ENCODE assay signal across 8 cellular contexts in genomic region chr3:13494463-13495350, GRCh38. TPM values are rescaled to one million over a fixed set of nuclear protein-coding genes. Genes with fewer than 3 reads are reported as not detected.
DNase-seq lines count a peak whose midpoint lies in the region; ATAC-seq and TF ChIP-seq lines count a peak whose summit lies in the region.

No MANE protein-coding gene starts in this region.

- H3K36me3 Mint-ChIP-seq in activated CD8-positive, alpha-beta T cell treated with anti-CD3 and anti-CD28 coated beads for 36 hours (ENCODE audit: low read depth): no peaks in the 10 kb centered on the region

- ATAC-seq in Right ventricle myocardium inferior (peak; percentile 30), HG03280 (IDR thresholded peaks at IDR 0.05; ENCODE audit: unreplicated experiment) (no peak)
- ATAC-seq in activated CD8-positive, alpha-beta T cell treated with anti-CD3 and anti-CD28 coated beads for 36 hours: no peak

- DNase-seq in Right ventricle myocardium inferior (ENCODE audit: missing footprints): no peak
- DNase-seq in cardiac septum (ENCODE audit: low spot score): no peak
- peak; percentile 15 for DNase-seq in activated CD8-positive, alpha-beta T cell treated with anti-CD3 and anti-CD28 coated beads for 36 hours
- DNase-seq in hepatocyte (ENCODE audit: low spot score): no peak
- peak; percentile 46 for DNase-seq in testis
- no peak for DNase-seq in NCI-H1105 (lab: John Stamatoyannopoulos, UW)
- DNase-seq in LoVo (ENCODE audit: low spot score): no peak

- H3K4me3 ChIP-seq in hepatocyte (no peak overlapping the region), testis (no peak overlapping the region)

- H3K9me3 ChIP-seq in hepatocyte (ENCODE audit: low read depth) (no peaks in the 10 kb centered on the region), testis (no peaks in the 10 kb centered on the region)

- intact Hi-C loops in Right ventricle myocardium inferior (cut with DNase I): no loop called here
- intact Hi-C loops in cardiac septum (cut with DNase I): no loop called here
- intact Hi-C loops in activated CD8-positive, alpha-beta T cell treated with anti-CD3 and anti-CD28 coated beads for 36 hours (cut with micrococcal nuclease): no loop called here
- intact Hi-C loops in testis (cut with DNase I; ENCODE audit: low total_unique reads): loop anchor here (5.0 kb wide), 1 partner anchor 158 kb away; no protein-coding TSS in a partner anchor

- no peak overlapping the region for H3K27ac Mint-ChIP-seq in activated CD8-positive, alpha-beta T cell treated with anti-CD3 and anti-CD28 coated beads for 36 hours

- 71% methylated on average over 10 of the region's 11 CpGs for WGBS in hepatocyte (ENCODE audit: low lambda C conversion rate, missing lambda C conversion rate)
- 59 to 60% methylated on average over 5 to 11 of the region's 11 CpGs for WGBS in testis, 2 donors

- H3K4me2 ChIP-seq in hepatocyte: no peak overlapping the region

- POLR2A ChIA-PET in activated CD8-positive, alpha-beta T cell treated with anti-CD3 and anti-CD28 coated beads for 36 hours (lab: Charles Lee): interaction anchor here (0.5 to 1.8 kb wide), 2 partner anchors 51 to 154 kb away, joined by 3 to 5 read pairs; no protein-coding TSS in a partner anchor

- no peak overlapping the region for H3K4me3 Mint-ChIP-seq in activated CD8-positive, alpha-beta T cell treated with anti-CD3 and anti-CD28 coated beads for 36 hours

- no peaks in the 10 kb centered on the region for H4K20me1 ChIP-seq in hepatocyte (ENCODE audit: insufficient read depth, poor library complexity, severe bottlenecking)

- no peak overlapping the region for H3K27ac ChIP-seq in hepatocyte
- H3K27ac ChIP-seq in testis: no peak overlapping the region

- no peak overlapping the region for H2AFZ ChIP-seq in hepatocyte

- CTCF ChIA-PET in activated CD8-positive, alpha-beta T cell treated with anti-CD3 and anti-CD28 coated beads for 36 hours (lab: Charles Lee): interaction anchor here (0.7 to 8.4 kb wide), 13 partner anchors 9 to 163 kb away, joined by 3 to 349 read pairs (median 4); no protein-coding TSS in a partner anchor

- H3K9me2 ChIP-seq in hepatocyte (replicated peaks; ENCODE audit: insufficient read depth): no peaks in the 10 kb centered on the region

- no peaks in the 10 kb centered on the region for H3K4me1 ChIP-seq in hepatocyte (ENCODE audit: insufficient read depth)
- peaks cover 10% of the 10 kb centered on the region for H3K4me1 ChIP-seq in testis

- H3K9me3 Mint-ChIP-seq in activated CD8-positive, alpha-beta T cell treated with anti-CD3 and anti-CD28 coated beads for 36 hours: no peaks in the 10 kb centered on the region

- no peak for TF ChIP-seq POLR2A in testis (IDR thresholded peaks at IDR 0.05)

- H3K27me3 Mint-ChIP-seq in activated CD8-positive, alpha-beta T cell treated with anti-CD3 and anti-CD28 coated beads for 36 hours: no peaks in the 10 kb centered on the region

- H3K4me1 Mint-ChIP-seq in activated CD8-positive, alpha-beta T cell treated with anti-CD3 and anti-CD28 coated beads for 36 hours (ENCODE audit: low read depth): peaks cover 3% of the 10 kb centered on the region

- no peaks in the 10 kb centered on the region for H3K27me3 ChIP-seq in hepatocyte
- H3K27me3 ChIP-seq in testis: no peaks in the 10 kb centered on the region

- TF ChIP-seq CTCF in activated CD8-positive, alpha-beta T cell treated with anti-CD3 and anti-CD28 coated beads for 36 hours (IDR thresholded peaks at IDR 0.05): no peak
- TF ChIP-seq CTCF in hepatocyte (IDR thresholded peaks at IDR 0.05; ENCODE audit: poor library complexity) (peak; percentile 43), testis (IDR thresholded peaks at IDR 0.05) (peak; percentile 48 to 56 (median 55))

- no peaks in the 10 kb centered on the region for H3K36me3 ChIP-seq in hepatocyte (replicated peaks; ENCODE audit: insufficient read depth, low read depth)
- H3K36me3 ChIP-seq in testis (ENCODE audit: low read depth, missing control alignments): no peaks in the 10 kb centered on the region

- no peaks in the 10 kb centered on the region for H3K79me2 ChIP-seq in hepatocyte

RNA-seq across cellular contexts. Expression of gene HDAC11, which starts 14.6 kb away (rescaled TPM):
- 37.5 TPM for total RNA-seq in Right ventricle myocardium inferior
- 30.7 TPM for total RNA-seq in cardiac septum
- 1 to 10 TPM; 1.8 to 2.0 TPM for total RNA-seq in activated CD8-positive, alpha-beta T cell treated with anti-CD3 and anti-CD28 coated beads for 36 hours
- total RNA-seq in hepatocyte: 8.1 and 8.4 TPM in 2 replicates
- 12.3 and 17.2 TPM in 2 replicates for polyA plus RNA-seq in hepatocyte
- 10 to 100 TPM; 33.1 to 81.9 TPM for total RNA-seq in testis
- 97.7 TPM for polyA plus RNA-seq in testis (ENCODE audit: insufficient read depth, low read depth, low replicate concordance)

RNA-seq across cellular contexts. Expression of gene FBLN2, which starts 54.2 kb away (rescaled TPM):
- total RNA-seq in Right ventricle myocardium inferior (81.1 TPM), cardiac septum (64.6 TPM), hepatocyte (73.8 and 75.8 TPM in 2 replicates), testis (100 to 1,000 TPM; 248 to 334 TPM)
- total RNA-seq in activated CD8-positive, alpha-beta T cell treated with anti-CD3 and anti-CD28 coated beads for 36 hours: 10 to 100 TPM in 1 of 2 experiments, 1 to 10 TPM in 1; 8.4 to 13.7 TPM
- polyA plus RNA-seq in hepatocyte (76.2 and 85.6 TPM in 2 replicates), testis (ENCODE audit: insufficient read depth, low read depth, low replicate concordance) (172 TPM)

Comparison
In these comparisons a context has a peak if more than half of its experiments do, and no peak if none do; other contexts are left out.
1. DNase-seq: peak in activated CD8-positive, alpha-beta T cell treated with anti-CD3 and anti-CD28 coated beads for 36 hours (single experiment) and testis (single experiment); none in Right ventricle myocardium inferior (single experiment), cardiac septum (single experiment), hepatocyte (single experiment), NCI-H1105 (single experiment) and LoVo (single experiment).